ENCODE assay signal across 8 cellular contexts in genomic region chr22:25403284-25403606, GRCh38.
DNase-seq lines count a peak whose midpoint lies in the region; ATAC-seq and TF ChIP-seq lines count a peak whose summit lies in the region.

No MANE protein-coding gene starts in this region.

- H3K27me3 ChIP-seq in DOHH2 (ENCODE audit: control insufficient read depth, low read length) (no peaks in the 10 kb centered on the region), esophagus (ENCODE audit: control insufficient read depth in 1 of 2, insufficient read depth in 2 of 2, low read length in 2 of 2) (no peaks in the 10 kb centered on the region), rectal smooth muscle tissue (ENCODE audit: control insufficient read depth, insufficient read depth, low read length) (no peaks in the 10 kb centered on the region)

- H3F3A ChIP-seq in DOHH2 (ENCODE audit: control insufficient read depth, insufficient read depth), result no peaks in the 10 kb centered on the region

- H3K4me3 ChIP-seq in DOHH2 (ENCODE audit: low read length) (peak overlapping the region; percentile 94), OCI-LY7 (ENCODE audit: low read depth, low read length, poor library complexity, severe bottlenecking) (peak overlapping the region; percentile 87), esophagus (ENCODE audit: low read depth in 1 of 2, low read length in 2 of 2) (no peak overlapping the region), rectal smooth muscle tissue (ENCODE audit: low read length) (peak overlapping the region; percentile 72)

- POLR2A ChIA-PET in OCI-LY7 (lab: Charles Lee), result interaction anchor here (1.5 kb wide), 1 partner anchor 22 kb away, joined by 3 read pairs; no protein-coding TSS in a partner anchor

- TSS peak; percentile 52 for BruUV-seq in OCI-LY7 (replicated peaks; lab: Mats Ljungman, UMichigan)

- intact Hi-C loops in OCI-LY7 (cut with micrococcal nuclease; ENCODE audit: unreplicated experiment), result loop anchor here (5.0 kb wide), 1 partner anchor 41 kb away; no protein-coding TSS in a partner anchor

- H3K27ac ChIP-seq in DOHH2 (ENCODE audit: low read depth, low read length) (peak overlapping the region; percentile 52; the same call in 1 of the 2 replicates), OCI-LY7 (ENCODE audit: low read depth, low read length, poor library complexity, severe bottlenecking) (peak overlapping the region; percentile 47), esophagus (ENCODE audit: low read depth in 2 of 2, low read length in 1 of 2) (peak overlapping the region; percentile 11 to 72), rectal smooth muscle tissue (ENCODE audit: low read depth, low read length) (peak overlapping the region; percentile 57)

- H3K4me1 ChIP-seq in DOHH2 (ENCODE audit: control insufficient read depth, low read length), result peaks cover 58% of the 10 kb centered on the region
- peaks cover 48% of the 10 kb centered on the region for H3K4me1 ChIP-seq in OCI-LY7 (ENCODE audit: insufficient read depth, low read length, poor library complexity, severe bottlenecking)
- peaks cover 12 to 23% of the 10 kb centered on the region in 2 donors for H3K4me1 ChIP-seq in esophagus (ENCODE audit: control insufficient read depth in 2 of 2, insufficient read depth in 2 of 2, low read length in 1 of 2)
- H3K4me1 ChIP-seq in rectal smooth muscle tissue (ENCODE audit: control insufficient read depth, insufficient read depth, low read length), result peaks cover 16% of the 10 kb centered on the region

- H3K36me3 ChIP-seq in DOHH2 (ENCODE audit: control insufficient read depth, low read length) (peaks cover 3% of the 10 kb centered on the region; the same call in 1 of the 2 replicates), OCI-LY7 (ENCODE audit: insufficient read depth, low read length) (no peaks in the 10 kb centered on the region), esophagus (ENCODE audit: control insufficient read depth in 2 of 2, insufficient read depth in 2 of 2, low read length in 1 of 2) (no peaks in the 10 kb centered on the region), rectal smooth muscle tissue (ENCODE audit: control insufficient read depth, insufficient read depth, low read length) (no peaks in the 10 kb centered on the region)

- H2AFZ ChIP-seq in OCI-LY7 (ENCODE audit: low read length), result no peak overlapping the region; the same call in 1 of the 2 replicates

- peak overlapping the region; percentile 95 for H3K4me2 ChIP-seq in DOHH2 (ENCODE audit: low read length)
- peak overlapping the region; percentile 93 for H3K4me2 ChIP-seq in OCI-LY7 (ENCODE audit: low read length)

- 26 to 36% methylated on average over 6 of the region's 6 CpGs for WGBS in esophagus, 2 donors

- no peak for TF ChIP-seq CTCF in DOHH2 (IDR thresholded peaks at IDR 0.05; ENCODE audit: low read depth, low read length, poor library complexity, severe bottlenecking)
- no peak for TF ChIP-seq CTCF in OCI-LY7 (conservative IDR thresholded peaks at IDR 0.05; ENCODE audit: low read length)

- DNase-seq in OCI-LY7 (ENCODE audit: low spot score) (no peak), NOMO-1 treated with DMSO at 0.1 percent for 48 hours (lab: John Stamatoyannopoulos, UW; ENCODE audit: unreplicated experiment) (no peak), islet precursor cell (no peak)
- DNase-seq in stimulated activated CD4-positive, alpha-beta T cell treated with anti-CD3 and anti-CD28 coated beads, Interleukin-12 subunit alpha, Interleukin-12 subunit beta, amount 100 ng/mL, for 4 hours, result no peak

- ATAC-seq in GM18502 (IDR thresholded peaks at IDR 0.05; ENCODE audit: poor library complexity, unreplicated experiment), result no peak

- no peaks in the 10 kb centered on the region for H3K9me3 ChIP-seq in DOHH2 (ENCODE audit: control insufficient read depth, insufficient read depth, low read length)
- no peaks in the 10 kb centered on the region for H3K9me3 ChIP-seq in OCI-LY7 (ENCODE audit: low read length)
- no peaks in the 10 kb centered on the region for H3K9me3 ChIP-seq in esophagus (ENCODE audit: control insufficient read depth in 2 of 2, insufficient read depth in 1 of 2, low read depth in 1 of 2, low read length in 1 of 2)

- H3K79me2 ChIP-seq in DOHH2 (ENCODE audit: control insufficient read depth, low read length), result peaks cover 73% of the 10 kb centered on the region
- peaks cover 56% of the 10 kb centered on the region for H3K79me2 ChIP-seq in OCI-LY7 (ENCODE audit: insufficient read depth, low read depth, low read length)

- no peak overlapping the region for H3K9ac ChIP-seq in rectal smooth muscle tissue (ENCODE audit: low read length)

- H4K20me1 ChIP-seq in DOHH2 (ENCODE audit: control insufficient read depth, insufficient read depth, low read depth, low read length) (peaks cover 17% of the 10 kb centered on the region), OCI-LY7 (ENCODE audit: insufficient read depth, low read length) (peaks cover 7% of the 10 kb centered on the region; the same call in 1 of the 2 replicates)

- H3K9me2 ChIP-seq in DOHH2 (replicated peaks; ENCODE audit: control insufficient read depth, low read length) (no peaks in the 10 kb centered on the region), OCI-LY7 (ENCODE audit: insufficient read depth, low read length) (no peaks in the 10 kb centered on the region)

- CTCF ChIA-PET in OCI-LY7 (lab: Charles Lee; ENCODE audit: unreplicated experiment), result no interaction called here

Comparison
In these comparisons a context has a peak if more than half of its experiments do, and no peak if none do; other contexts are left out.
1. H3K4me3 ChIP-seq: peak in DOHH2 (single experiment), OCI-LY7 (single experiment) and rectal smooth muscle tissue (single experiment); none in esophagus (0 of 2).
2. Peak in every context shown above with its lines, with median percentiles within 50 percentile points of each other: H3K27ac ChIP-seq.